ENCODE assay signal across 18 cellular contexts in genomic region chr5:9370256-9370655, GRCh38.
"Had no signal": no experiment of that assay in that cellular context is flagged by ENCODE, and none has a peak within 500 bp of the region (broad histone marks: within the 10 kb centered on the region; RNA-seq: fewer than 3 reads in every experiment).

No MANE protein-coding gene starts in this region.

- H3K27ac Mint-ChIP-seq: activated naive CD4-positive, alpha-beta T cell treated with anti-CD3 and anti-CD28 coated beads, Interleukin-2, amount 50 U/mL, for 72 hours; brain; naive thymus-derived CD8-positive, alpha-beta T cell had no signal

- H3K9me3 ChIP-seq: esophagus squamous epithelium, gastroesophageal sphincter, mucosa of descending colon, neutrophil, vagina had no signal

- H3K27me3 Mint-ChIP-seq: naive thymus-derived CD8-positive, alpha-beta T cell had no signal

- ATAC-seq: activated naive CD4-positive, alpha-beta T cell treated with anti-CD3 and anti-CD28 coated beads, Interleukin-2, amount 50 U/mL, for 72 hours; gastroesophageal sphincter; left colon; mucosa of descending colon; naive thymus-derived CD8-positive, alpha-beta T cell had no signal

- H3K4me3 ChIP-seq: esophagus squamous epithelium, gastroesophageal sphincter, mucosa of descending colon, tibial nerve, vagina had no signal

- H3K4me3 Mint-ChIP-seq: brain; naive thymus-derived CD8-positive, alpha-beta T cell had no signal

- H3K36me3 ChIP-seq: esophagus squamous epithelium, gastroesophageal sphincter, neutrophil, tibial nerve, vagina had no signal

- DNase-seq: activated CD4-positive, alpha-beta T cell treated with anti-CD3 and anti-CD28 coated beads, Interleukin-2, amount 50 U/mL, for 4 hours; activated CD4-positive, CD25-positive, alpha-beta regulatory T cell treated with anti-CD3 and anti-CD28 coated beads, Interleukin-2, amount 50 U/mL, for 72 hours; activated effector memory CD4-positive, alpha-beta T cell treated with anti-CD3 and anti-CD28 coated beads, Interleukin-2, amount 50 U/mL, for 16 hours; activated T-cell treated with anti-CD3 and anti-CD28 coated beads, Interleukin-2, amount 50 U/mL, for 1 hour; amygdala; dermis blood vessel endothelial cell; esophagus squamous epithelium; hypothalamus; left colon; mucosa of descending colon; naive thymus-derived CD8-positive, alpha-beta T cell; posterior cingulate gyrus had no signal

- H3K36me3 Mint-ChIP-seq: activated naive CD4-positive, alpha-beta T cell treated with anti-CD3 and anti-CD28 coated beads, Interleukin-2, amount 50 U/mL, for 72 hours; naive thymus-derived CD8-positive, alpha-beta T cell had no signal

- H3K27me3 ChIP-seq: esophagus squamous epithelium, gastroesophageal sphincter, neutrophil, tibial nerve, vagina had no signal

- H3K27ac ChIP-seq: gastroesophageal sphincter, neutrophil, tibial nerve, vagina had no signal

- H3K4me1 Mint-ChIP-seq: naive thymus-derived CD8-positive, alpha-beta T cell had no signal

- H3K4me1 ChIP-seq: gastroesophageal sphincter, vagina had no signal
